20 cellular contexts compared by ENCODE assay signal in genomic region chr10:94240901-94241300, GRCh38.
DNase-seq lines count a peak whose midpoint lies in the region; ATAC-seq, FAIRE-seq and TF ChIP-seq lines count a peak whose summit lies in the region.
"Had no signal": no experiment of that assay in that cellular context is flagged by ENCODE, and none has a peak within 500 bp of the region (broad histone marks: within the 10 kb centered on the region; RNA-seq: fewer than 3 reads in every experiment).

No MANE protein-coding gene starts in this region.

- DNase-seq in OCI-M1 (lab: John Stamatoyannopoulos, UW) (peak; percentile 35), astrocyte (ENCODE audit: low read depth) (no peak)
- DNase-seq: AML-193; Calu3; CD8-positive, alpha-beta T cell; DND-41; EL; GM23248; HCEC 1CT; KBM-7 had no signal

- no peaks in the 10 kb centered on the region for H3K9me3 ChIP-seq in astrocyte (ENCODE audit: insufficient read depth, low read depth, low read length)
- H3K9me3 ChIP-seq: BLaER1 had no signal

- no peak for TF ChIP-seq CTCF in astrocyte (IDR thresholded peaks at IDR 0.05; ENCODE audit: insufficient read depth, low read depth, low read length)
- no peak for TF ChIP-seq CTCF in nephron (IDR thresholded peaks at IDR 0.05; ENCODE audit: unreplicated experiment in 3 of 3)

- no peak overlapping the region for H3K4me3 ChIP-seq in astrocyte (ENCODE audit: insufficient read depth, low read depth, low read length)
- H3K4me3 ChIP-seq: BLaER1, GM12878, GM23248 had no signal

- no peak overlapping the region for H3K27ac ChIP-seq in astrocyte (ENCODE audit: low read depth, low read length)
- H3K27ac ChIP-seq: BLaER1, GM23248 had no signal

- H3K4me1 Mint-ChIP-seq in astrocyte (ENCODE audit: low read depth, unreplicated experiment) (no peaks in the 10 kb centered on the region), nephron (peaks cover 27% of the 10 kb centered on the region)

- H3K27ac Mint-ChIP-seq in astrocyte (ENCODE audit: unreplicated experiment) (no peak overlapping the region), nephron (peak overlapping the region in 2 of 3 experiments; percentile 31 to 68)
- H3K27ac Mint-ChIP-seq: CD8-positive, alpha-beta T cell; IgD-negative memory B cell had no signal

- no peak overlapping the region for H3K9ac ChIP-seq in astrocyte (ENCODE audit: low read length)
- H3K9ac ChIP-seq: BLaER1, GM23248 had no signal

- H3K27me3 Mint-ChIP-seq in astrocyte (ENCODE audit: low read depth, unreplicated experiment) (no peaks in the 10 kb centered on the region), nephron (ENCODE audit: low read depth) (no peaks in the 10 kb centered on the region)

- H3K4me3 Mint-ChIP-seq in astrocyte (ENCODE audit: unreplicated experiment), result no peak overlapping the region
- no peak overlapping the region for H3K4me3 Mint-ChIP-seq in nephron
- H3K4me3 Mint-ChIP-seq: CD8-positive, alpha-beta T cell had no signal

- H3K9me3 Mint-ChIP-seq in astrocyte (ENCODE audit: unreplicated experiment) (no peaks in the 10 kb centered on the region), nephron (no peaks in the 10 kb centered on the region)
- H3K9me3 Mint-ChIP-seq: CD8-positive, alpha-beta T cell; IgD-negative memory B cell had no signal

- no peaks in the 10 kb centered on the region for H3K36me3 Mint-ChIP-seq in astrocyte (ENCODE audit: low read depth, unreplicated experiment)
- H3K36me3 Mint-ChIP-seq in nephron (ENCODE audit: low read depth), result peaks cover 8% of the 10 kb centered on the region
- H3K36me3 Mint-ChIP-seq: CD8-positive, alpha-beta T cell; IgD-negative memory B cell had no signal

- FAIRE-seq in astrocyte (lab: Jason Lieb, UNC), result peak; percentile 43
- FAIRE-seq: A204.1, GM12878, H54, HepG2 had no signal

- H3K27me3 ChIP-seq in astrocyte (ENCODE audit: insufficient read depth, low read length), result no peaks in the 10 kb centered on the region
- H3K27me3 ChIP-seq: BLaER1 had no signal

- no peaks in the 10 kb centered on the region for H4K20me1 ChIP-seq in astrocyte (ENCODE audit: insufficient read depth, low read length)
- H4K20me1 ChIP-seq: BLaER1 had no signal

- H3K79me2 ChIP-seq in astrocyte (ENCODE audit: insufficient read depth, low read length), result no peaks in the 10 kb centered on the region

- ATAC-seq in GM19467 (IDR thresholded peaks at IDR 0.05; ENCODE audit: unreplicated experiment) (no peak), HG02870 (IDR thresholded peaks at IDR 0.05; ENCODE audit: unreplicated experiment) (no peak), HG03432 (IDR thresholded peaks at IDR 0.05; ENCODE audit: unreplicated experiment) (no peak)
- ATAC-seq: CD8-positive, alpha-beta T cell; HepG2 had no signal

- H3K4me2 ChIP-seq in astrocyte (ENCODE audit: low read length), result no peak overlapping the region
- H3K4me2 ChIP-seq: BLaER1 had no signal

- H3K4me1 ChIP-seq in astrocyte (ENCODE audit: insufficient read depth, low read length), result no peaks in the 10 kb centered on the region

- no peak overlapping the region for H2AFZ ChIP-seq in astrocyte (ENCODE audit: low read depth, low read length)
- H2AFZ ChIP-seq: GM23248 had no signal

- no peaks in the 10 kb centered on the region for H3K36me3 ChIP-seq in astrocyte (ENCODE audit: insufficient read depth, low read length)
- H3K36me3 ChIP-seq: BLaER1 had no signal
